In genomic region chr10:128570596-128570995, GRCh38 we compare ENCODE assay signal across 30 cellular contexts.
"Had no signal": no experiment of that assay in that cellular context is flagged by ENCODE, and none has a peak within 500 bp of the region (broad histone marks: within the 10 kb centered on the region; RNA-seq: fewer than 3 reads in every experiment).

No MANE protein-coding gene starts in this region.

- H3K27ac ChIP-seq: neutrophil, ovary, parathyroid adenoma, psoas muscle, right lobe of liver, sigmoid colon, stomach, thoracic aorta, thyroid gland, tibial nerve, upper lobe of left lung, vagina had no signal

- H2AFZ ChIP-seq: parathyroid adenoma had no signal

- H3K4me1 Mint-ChIP-seq: natural killer cell; stimulated activated effector memory CD8-positive, alpha-beta T cell treated with anti-CD3 and anti-CD28 coated beads, Interleukin-12 subunit alpha, Interleukin-12 subunit beta, amount 100 ng/mL, for 72 hours; stimulated activated naive B cell treated with anti-CD40 and anti-IgM and Interleukin-4, amounts not matched to agents 10 μg/mL and 1 μg/mL and 100 μg/mL, for 72 hours had no signal

- H3K4me1 ChIP-seq: parathyroid adenoma, psoas muscle, right lobe of liver, stomach, thyroid gland, tibial nerve, upper lobe of left lung, vagina had no signal

- H3K27me3 ChIP-seq: neutrophil, ovary, sigmoid colon, thyroid gland, tibial nerve, upper lobe of left lung, vagina had no signal

- H3K9ac ChIP-seq: parathyroid adenoma had no signal

- H3K27ac Mint-ChIP-seq: natural killer cell; nephron progenitor cell; progenitor cell of endocrine pancreas; stimulated activated effector memory CD8-positive, alpha-beta T cell treated with anti-CD3 and anti-CD28 coated beads, Interleukin-12 subunit alpha, Interleukin-12 subunit beta, amount 100 ng/mL, for 72 hours; stimulated activated naive B cell treated with anti-CD40 and anti-IgM and Interleukin-4, amounts not matched to agents 10 μg/mL and 1 μg/mL and 100 μg/mL, for 72 hours; stimulated activated naive CD8-positive, alpha-beta T cell treated with anti-CD3 and anti-CD28 coated beads, Interleukin-15, Interleukin-2, amounts not matched to agents 100 ng/mL and 50 ng/mL, for 24 hours had no signal

- H3K9me3 ChIP-seq: neutrophil, ovary, psoas muscle, right lobe of liver, sigmoid colon, stomach, thoracic aorta, thyroid gland, tibial nerve, upper lobe of left lung, vagina had no signal

- FAIRE-seq: small intestine, urothelium cell line had no signal

- ATAC-seq: natural killer cell; psoas muscle; right cardiac atrium; right lobe of liver; stimulated activated effector memory CD8-positive, alpha-beta T cell treated with anti-CD3 and anti-CD28 coated beads, Interleukin-12 subunit alpha, Interleukin-12 subunit beta, amount 100 ng/mL, for 72 hours; stimulated activated naive B cell treated with anti-CD40 and anti-IgM and Interleukin-4, amounts not matched to agents 10 μg/mL and 1 μg/mL and 100 μg/mL, for 72 hours had no signal

- H3K36me3 ChIP-seq: neutrophil, ovary, right lobe of liver, sigmoid colon, stomach, thoracic aorta, thyroid gland, tibial nerve, upper lobe of left lung, vagina had no signal

- H3K27me3 Mint-ChIP-seq: stimulated activated naive B cell treated with anti-CD40 and anti-IgM and Interleukin-4, amounts not matched to agents 10 μg/mL and 1 μg/mL and 100 μg/mL, for 72 hours; stimulated activated naive CD8-positive, alpha-beta T cell treated with anti-CD3 and anti-CD28 coated beads, Interleukin-15, Interleukin-2, amounts not matched to agents 100 ng/mL and 50 ng/mL, for 24 hours had no signal

- H3K4me3 Mint-ChIP-seq: natural killer cell; nephron progenitor cell; neural crest cell; stimulated activated effector memory CD8-positive, alpha-beta T cell treated with anti-CD3 and anti-CD28 coated beads, Interleukin-12 subunit alpha, Interleukin-12 subunit beta, amount 100 ng/mL, for 72 hours; stimulated activated naive B cell treated with anti-CD40 and anti-IgM and Interleukin-4, amounts not matched to agents 10 μg/mL and 1 μg/mL and 100 μg/mL, for 72 hours; stimulated activated naive CD8-positive, alpha-beta T cell treated with anti-CD3 and anti-CD28 coated beads, Interleukin-15, Interleukin-2, amounts not matched to agents 100 ng/mL and 50 ng/mL, for 24 hours had no signal

- H3K9me3 Mint-ChIP-seq: natural killer cell; nephron progenitor cell; neural crest cell; stimulated activated effector memory CD8-positive, alpha-beta T cell treated with anti-CD3 and anti-CD28 coated beads, Interleukin-12 subunit alpha, Interleukin-12 subunit beta, amount 100 ng/mL, for 72 hours; stimulated activated naive B cell treated with anti-CD40 and anti-IgM and Interleukin-4, amounts not matched to agents 10 μg/mL and 1 μg/mL and 100 μg/mL, for 72 hours; stimulated activated naive CD8-positive, alpha-beta T cell treated with anti-CD3 and anti-CD28 coated beads, Interleukin-15, Interleukin-2, amounts not matched to agents 100 ng/mL and 50 ng/mL, for 24 hours had no signal

- DNase-seq: natural killer cell; nephron progenitor cell; nucleus accumbens; ovary; posterior cingulate gyrus; psoas muscle; right cardiac atrium; right lobe of liver; sigmoid colon; small intestine; stimulated activated CD4-positive, alpha-beta T cell treated with anti-CD3 and anti-CD28 coated beads, Interleukin-15, amount 100 ng/mL, for 24 hours; stimulated activated CD4-positive, alpha-beta T cell treated with anti-CD3 and anti-CD28 coated beads, Interleukin-2, amount 100 ng/mL, for 24 hours; stimulated activated CD4-positive, alpha-beta T cell treated with anti-CD3 and anti-CD28 coated beads, Interleukin-2, amount 100 ng/mL, for 48 hours; stimulated activated CD4-positive, alpha-beta T cell treated with anti-CD3 and anti-CD28 coated beads, Interleukin-4, amount 100 ng/mL, for 24 hours; stimulated activated naive B cell treated with anti-CD40 and anti-IgM and Interleukin-4, amounts not matched to agents 10 μg/mL and 1 μg/mL and 100 μg/mL, for 72 hours; stimulated activated naive CD4-positive, alpha-beta T cell treated with Interleukin-2 at 50 U/mL for 16 hours; stomach; thyroid gland; trophoblast cell; upper lobe of left lung had no signal

- H3K4me3 ChIP-seq: ovary, psoas muscle, right lobe of liver, sigmoid colon, stomach, thoracic aorta, thyroid gland, tibial nerve, upper lobe of left lung, vagina had no signal

- H3K36me3 Mint-ChIP-seq: natural killer cell; stimulated activated effector memory CD8-positive, alpha-beta T cell treated with anti-CD3 and anti-CD28 coated beads, Interleukin-12 subunit alpha, Interleukin-12 subunit beta, amount 100 ng/mL, for 72 hours had no signal

- H3K79me2 ChIP-seq: parathyroid adenoma had no signal
